Comparison of ENCODE assay signal across 1 cellular context in the genomic region with DNA sequence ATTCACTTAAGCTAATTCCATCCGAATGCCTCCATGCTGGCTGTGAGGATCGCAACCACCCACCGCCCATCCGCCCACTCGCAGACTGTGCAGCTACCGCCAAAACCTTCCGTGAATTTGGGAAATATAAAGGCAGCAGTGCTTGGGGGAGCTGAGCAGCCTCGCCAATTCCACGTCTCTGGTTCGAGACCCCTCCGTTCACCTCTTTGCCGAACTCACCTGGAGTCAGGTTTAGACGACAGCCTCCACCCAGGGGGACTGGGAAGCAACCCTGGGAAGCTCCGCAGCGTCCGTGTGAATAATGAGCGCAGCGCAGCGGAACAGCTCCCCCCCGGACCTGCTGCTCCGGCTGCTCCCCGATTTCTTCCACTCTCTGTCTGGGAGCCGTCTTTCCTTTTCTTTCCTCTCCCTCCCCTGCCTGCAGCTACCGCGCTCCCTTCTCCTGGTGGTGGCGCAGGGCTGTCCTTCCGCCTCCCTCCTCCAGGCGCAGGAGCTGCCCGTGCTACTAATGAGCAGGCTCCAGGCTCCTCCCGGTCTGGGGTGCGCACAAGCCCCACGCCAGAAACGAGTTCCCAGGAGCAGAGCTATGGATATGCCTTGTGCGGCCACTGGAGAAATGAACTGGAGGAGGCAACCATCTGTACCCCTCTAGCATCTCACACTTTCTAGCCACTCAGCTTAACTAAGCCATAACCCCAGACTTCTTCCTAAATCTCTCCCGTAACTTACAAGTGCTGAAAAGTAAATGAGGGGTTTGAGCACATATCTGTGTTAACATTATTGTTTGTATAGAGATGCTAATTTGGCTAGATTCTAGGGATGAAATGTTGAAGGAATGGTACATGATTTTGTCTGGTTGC.
TF ChIP-seq lines count a peak whose summit lies in the region.

No MANE protein-coding gene starts in this region.

TF ChIP-seq in K562, 482 proteins besides CTCF, POLR2A, EP300 and RAD21 (continued from another document):
- peak; percentile 86 for TF ChIP-seq CBX8 (IDR thresholded peaks at IDR 0.05; ENCODE audit: borderline replicate concordance, extremely low read depth, low read depth, low read length, poor library complexity, severe bottlenecking)
- TF ChIP-seq, protein P1, sequence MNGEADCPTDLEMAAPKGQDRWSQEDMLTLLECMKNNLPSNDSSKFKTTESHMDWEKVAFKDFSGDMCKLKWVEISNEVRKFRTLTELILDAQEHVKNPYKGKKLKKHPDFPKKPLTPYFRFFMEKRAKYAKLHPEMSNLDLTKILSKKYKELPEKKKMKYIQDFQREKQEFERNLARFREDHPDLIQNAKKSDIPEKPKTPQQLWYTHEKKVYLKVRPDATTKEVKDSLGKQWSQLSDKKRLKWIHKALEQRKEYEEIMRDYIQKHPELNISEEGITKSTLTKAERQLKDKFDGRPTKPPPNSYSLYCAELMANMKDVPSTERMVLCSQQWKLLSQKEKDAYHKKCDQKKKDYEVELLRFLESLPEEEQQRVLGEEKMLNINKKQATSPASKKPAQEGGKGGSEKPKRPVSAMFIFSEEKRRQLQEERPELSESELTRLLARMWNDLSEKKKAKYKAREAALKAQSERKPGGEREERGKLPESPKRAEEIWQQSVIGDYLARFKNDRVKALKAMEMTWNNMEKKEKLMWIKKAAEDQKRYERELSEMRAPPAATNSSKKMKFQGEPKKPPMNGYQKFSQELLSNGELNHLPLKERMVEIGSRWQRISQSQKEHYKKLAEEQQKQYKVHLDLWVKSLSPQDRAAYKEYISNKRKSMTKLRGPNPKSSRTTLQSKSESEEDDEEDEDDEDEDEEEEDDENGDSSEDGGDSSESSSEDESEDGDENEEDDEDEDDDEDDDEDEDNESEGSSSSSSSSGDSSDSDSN (IDR thresholded peaks at IDR 0.05; ENCODE audit: borderline replicate concordance in 1 of 2, low read depth in 2 of 2, low read length in 2 of 2), result peak; percentile 91 to 99; a peak in 3 of 4 replicates
- peak; percentile 30 for TF ChIP-seq BHLHE40 (IDR thresholded peaks at IDR 0.05; ENCODE audit: low read length)
- TF ChIP-seq SMC3 (conservative IDR thresholded peaks at IDR 0.05; ENCODE audit: insufficient read depth, low read depth, low read length), result 0 out of 2 replicates have a peak, but pooled peaks have one; percentile 38
- TF ChIP-seq LEF1 (IDR thresholded peaks at IDR 0.05), result no peak
- TF ChIP-seq MTF1 (CRISPR knock-in tag; IDR thresholded peaks at IDR 0.05; ENCODE audit: borderline replicate concordance), result no peak
- no peak for TF ChIP-seq DMBX1 (CRISPR knock-in tag; IDR thresholded peaks at IDR 0.05; ENCODE audit: borderline replicate concordance)
